ENCODE assay signal across 8 cellular contexts in the genomic region with DNA sequence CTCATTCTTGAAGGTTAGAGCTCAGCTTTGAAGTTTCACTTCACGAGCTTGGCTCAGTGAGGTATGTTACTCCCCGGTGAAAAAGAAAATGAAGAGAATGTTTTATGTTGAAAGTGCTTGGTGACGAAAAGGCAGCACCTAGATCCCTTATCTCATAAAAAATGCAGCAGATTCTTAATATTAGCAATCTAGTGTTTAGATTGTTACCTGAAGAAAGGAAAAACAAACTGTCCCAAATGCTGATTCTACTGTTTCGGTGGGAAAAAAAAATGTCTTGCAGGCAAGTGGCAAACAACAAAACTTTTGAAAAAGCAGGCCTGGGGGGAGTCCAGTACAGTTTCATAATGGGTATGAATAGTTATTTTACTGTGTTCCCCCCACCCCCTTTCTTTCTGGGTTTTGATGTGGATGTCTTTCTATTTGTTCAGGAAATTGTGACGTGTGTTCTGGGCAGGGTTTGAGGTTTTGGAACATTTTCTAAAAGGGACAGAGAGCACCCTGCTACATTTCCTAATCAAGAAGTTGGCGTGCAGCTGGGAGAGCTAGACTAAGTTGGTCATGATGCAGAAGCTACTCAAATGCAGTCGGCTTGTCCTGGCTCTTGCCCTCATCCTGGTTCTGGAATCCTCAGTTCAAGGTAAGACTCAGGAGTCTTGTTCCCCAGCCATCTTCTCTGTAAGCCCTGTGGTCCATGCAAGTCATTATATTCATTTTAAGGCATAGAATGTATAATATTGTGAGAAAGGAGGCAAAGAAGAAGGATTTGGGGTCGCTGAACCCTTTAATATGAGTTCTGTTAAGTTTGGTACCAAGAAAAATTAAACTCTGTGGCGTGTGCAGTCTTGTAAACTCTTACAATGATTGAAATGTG. TPM values are rescaled to one million over a fixed set of nuclear protein-coding genes. Genes with fewer than 3 reads are reported as not detected.
DNase-seq lines count a peak whose midpoint lies in the region; ATAC-seq, FAIRE-seq and TF ChIP-seq lines count a peak whose summit lies in the region.

A gene with protein sequence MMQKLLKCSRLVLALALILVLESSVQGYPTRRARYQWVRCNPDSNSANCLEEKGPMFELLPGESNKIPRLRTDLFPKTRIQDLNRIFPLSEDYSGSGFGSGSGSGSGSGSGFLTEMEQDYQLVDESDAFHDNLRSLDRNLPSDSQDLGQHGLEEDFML (plus strand): TSS at position 504 of the 871 bp plus-strand sequence. CDS start 55 bp downstream, at position 559.

- DNase-seq in ELR (ENCODE audit: low read depth), result peak; percentile 83
- peak; percentile 56 for DNase-seq in H54 (ENCODE audit: insufficient read length, low spot score)
- peak; percentile 95 to 96 for DNase-seq in NOMO-1 (lab: John Stamatoyannopoulos, UW; ENCODE audit: unreplicated experiment in 2 of 2)
- peak; percentile 68 for DNase-seq in activated T-cell treated with anti-CD3 and anti-CD28 coated beads, Interleukin-2, amount 50 U/mL, for 4 hours
- DNase-seq in fibroblast of peridontal ligament (ENCODE audit: extremely low read depth), result peak; percentile 98
- peak; percentile 58 for DNase-seq in prostate gland (ENCODE audit: low spot score)
- peak; percentile 60 to 87 for DNase-seq in uterus
- no peak for DNase-seq in cerebellar nuclear complex (lab: John Stamatoyannopoulos, UW)

- peak within 1 kb of the TSS; percentile 98 for H3K4me3 Mint-ChIP-seq in activated T-cell treated with anti-CD3 and anti-CD28 coated beads, Interleukin-2, amount 50 U/mL, for 4 hours

- TF ChIP-seq POLR2A in H54 (IDR thresholded peaks at IDR 0.05; ENCODE audit: low read depth, low read length) (peak; percentile 38; the same call in 1 of the 2 replicates), prostate gland (IDR thresholded peaks at IDR 0.05) (no peak), uterus (IDR thresholded peaks at IDR 0.05) (peak; percentile 61 to 82)

- peak; percentile 55 to 59 for ATAC-seq in activated T-cell treated with anti-CD3 and anti-CD28 coated beads, Interleukin-2, amount 50 U/mL, for 4 hours

- TF ChIP-seq CTCF in prostate gland (IDR thresholded peaks at IDR 0.05) (no peak), uterus (IDR thresholded peaks at IDR 0.05) (no peak)

- no peaks in the 10 kb centered on the region for H3K9me3 Mint-ChIP-seq in activated T-cell treated with anti-CD3 and anti-CD28 coated beads, Interleukin-2, amount 50 U/mL, for 4 hours

- H3K36me3 ChIP-seq in prostate gland, result no peaks in the 10 kb centered on the region
- H3K36me3 ChIP-seq in uterus, result no peaks in the 10 kb centered on the region

- peaks cover 31% of the 10 kb centered on the region for H3K36me3 Mint-ChIP-seq in activated T-cell treated with anti-CD3 and anti-CD28 coated beads, Interleukin-2, amount 50 U/mL, for 4 hours (ENCODE audit: insufficient read depth)

- H3K9me3 ChIP-seq in prostate gland (no peaks in the 10 kb centered on the region), uterus (no peaks in the 10 kb centered on the region)

- H3K4me1 ChIP-seq in prostate gland (replicated peaks) (no peaks in the 10 kb centered on the region), uterus (no peaks in the 10 kb centered on the region)

- 25% methylated on average over 9 of the region's 9 CpGs for WGBS in prostate gland

- intact Hi-C loops in prostate gland (cut with DNase I) (no loop called here), uterus (cut with DNase I; ENCODE audit: low total_unique reads) (no loop called here)

- peak; percentile 93 for FAIRE-seq in H54 (lab: Jason Lieb, UNC)

- no peaks in the 10 kb centered on the region for H3K27me3 Mint-ChIP-seq in activated T-cell treated with anti-CD3 and anti-CD28 coated beads, Interleukin-2, amount 50 U/mL, for 4 hours (ENCODE audit: low read depth)

- H3K27me3 ChIP-seq in prostate gland (replicated peaks; ENCODE audit: insufficient read depth) (no peaks in the 10 kb centered on the region), uterus (no peaks in the 10 kb centered on the region)

- peak within 1 kb of the TSS; percentile 73 to 76 for H3K27ac ChIP-seq in prostate gland
- H3K27ac ChIP-seq in uterus, result peak within 1 kb of the TSS; percentile 72 to 94

- H3K4me1 Mint-ChIP-seq in activated T-cell treated with anti-CD3 and anti-CD28 coated beads, Interleukin-2, amount 50 U/mL, for 4 hours (ENCODE audit: low read depth), result peaks cover 58% of the 10 kb centered on the region

- H3K4me3 ChIP-seq in prostate gland (peak within 1 kb of the TSS; percentile 12 to 14), uterus (peak within 1 kb of the TSS; percentile 13 to 30)

RNA-seq across cellular contexts. Expression of the gene that starts here (rescaled TPM):
- total RNA-seq in activated T-cell treated with anti-CD3 and anti-CD28 coated beads, Interleukin-2, amount 50 U/mL, for 4 hours, result 100 to 1,000 TPM; 455 to 725 (median 567) TPM
- total RNA-seq in prostate gland (10 to 100 TPM; 29.1 to 44.3 TPM), uterus (100 to 1,000 TPM in 2 of 4 donors, 10 to 100 TPM in 2; 36.9 to 281 (median 120) TPM)

Comparison
In these comparisons a context has a peak if more than half of its experiments do, and no peak if none do; other contexts are left out.
1. DNase-seq: peak in ELR (single experiment), H54 (single experiment), NOMO-1 (2 of 2), activated T-cell treated with anti-CD3 and anti-CD28 coated beads, Interleukin-2, amount 50 U/mL, for 4 hours (single experiment), fibroblast of peridontal ligament (single experiment), prostate gland (single experiment) and uterus (2 of 2); none in cerebellar nuclear complex (0 of 2).